Comparison of ENCODE assay signal across 16 cellular contexts in the genomic region with DNA sequence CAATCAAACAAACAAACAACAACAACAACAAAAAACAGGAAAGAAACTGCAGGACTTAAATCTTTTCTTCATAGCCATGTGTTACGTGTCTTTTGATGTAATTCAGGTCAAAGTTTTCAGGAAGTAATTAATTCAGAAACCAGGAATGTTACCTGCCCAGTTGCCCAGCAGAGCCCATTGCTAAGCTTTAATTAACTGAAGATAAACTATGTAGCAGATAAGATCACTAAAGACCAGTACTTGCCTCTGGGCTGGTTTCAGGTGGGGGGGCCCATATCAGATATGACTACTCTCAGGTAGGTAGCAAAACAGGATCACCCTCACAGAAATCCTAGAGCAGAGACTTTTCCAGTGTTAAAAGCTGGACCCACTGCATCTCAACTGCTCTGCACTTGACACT.
"Had no signal": no experiment of that assay in that cellular context is flagged by ENCODE, and none has a peak within 500 bp of the region (broad histone marks: within the 10 kb centered on the region; RNA-seq: fewer than 3 reads in every experiment).

No MANE protein-coding gene starts in this region.

- FAIRE-seq: keratinocyte had no signal

- DNase-seq: colonic mucosa; effector CD8-positive, alpha-beta T cell; foreskin melanocyte; heart left ventricle; mammary epithelial cell; mucosa of descending colon; naive thymus-derived CD8-positive, alpha-beta T cell; ovary; right cardiac atrium; stimulated activated CD4-positive, alpha-beta T cell treated with anti-CD3 and anti-CD28 coated beads, Interleukin-2, amount 100 ng/mL, for 48 hours; stimulated activated naive CD4-positive, alpha-beta T cell treated with Interleukin-2 at 50 U/mL for 16 hours; upper lobe of left lung; uterus had no signal

- H3K27me3 ChIP-seq: colonic mucosa, heart left ventricle, ovary, upper lobe of left lung, uterus had no signal

- H3K4me2 ChIP-seq: smooth muscle cell had no signal

- H3K36me3 ChIP-seq: colonic mucosa, heart left ventricle, ovary, upper lobe of left lung, uterus had no signal

- H3K4me1 Mint-ChIP-seq: naive thymus-derived CD8-positive, alpha-beta T cell had no signal

- H3K27ac Mint-ChIP-seq: naive thymus-derived CD8-positive, alpha-beta T cell had no signal

- H3K27me3 Mint-ChIP-seq: naive thymus-derived CD8-positive, alpha-beta T cell had no signal

- H3K27ac ChIP-seq: colonic mucosa, heart left ventricle, ovary, upper lobe of left lung, uterus had no signal

- H3K9me3 ChIP-seq: colonic mucosa, heart left ventricle, mucosa of descending colon, ovary, upper lobe of left lung, uterus had no signal

- H3K4me3 Mint-ChIP-seq: naive thymus-derived CD8-positive, alpha-beta T cell had no signal

- H3K4me3 ChIP-seq: colonic mucosa, heart left ventricle, mucosa of descending colon, ovary, smooth muscle cell, upper lobe of left lung, uterus had no signal

- H3K4me1 ChIP-seq: colonic mucosa, upper lobe of left lung, uterus had no signal

- H3K36me3 Mint-ChIP-seq: naive thymus-derived CD8-positive, alpha-beta T cell had no signal

- ATAC-seq: heart left ventricle; left lobe of liver; mucosa of descending colon; naive thymus-derived CD8-positive, alpha-beta T cell; right cardiac atrium had no signal
